Comparison of ENCODE assay signal across 31 cellular contexts in genomic region chr3:107410606-107411005, GRCh38. TPM values are rescaled to one million over a fixed set of nuclear protein-coding genes. Genes with fewer than 3 reads are reported as not detected.
"Had no signal": no experiment of that assay in that cellular context is flagged by ENCODE, and none has a peak within 500 bp of the region (broad histone marks: within the 10 kb centered on the region; RNA-seq: fewer than 3 reads in every experiment).

No MANE protein-coding gene starts in this region.

- H3K27me3 ChIP-seq: ovary, right lobe of liver, sigmoid colon, stomach, thyroid gland, tibial nerve, upper lobe of left lung, vagina had no signal

- H3K4me1 ChIP-seq: psoas muscle, right lobe of liver, sigmoid colon, stomach, thyroid gland, tibial nerve, upper lobe of left lung, vagina had no signal

- H3K9me3 ChIP-seq: right lobe of liver, sigmoid colon, thyroid gland, vagina had no signal

- H3K27ac ChIP-seq: ovary, parathyroid adenoma, psoas muscle, right lobe of liver, sigmoid colon, skin epidermis, stomach, thoracic aorta, thyroid gland, tibial nerve, upper lobe of left lung, vagina had no signal

- DNase-seq: naive thymus-derived CD8-positive, alpha-beta T cell; nephron progenitor cell; occipital lobe; ovary; posterior cingulate gyrus; psoas muscle; right cardiac atrium; right lobe of liver; sigmoid colon; stimulated activated CD4-positive, alpha-beta T cell treated with anti-CD3 and anti-CD28 coated beads, Interleukin-15, amount 100 ng/mL, for 24 hours; stimulated activated CD4-positive, alpha-beta T cell treated with anti-CD3 and anti-CD28 coated beads, Interleukin-2, amount 100 ng/mL, for 24 hours; stimulated activated CD4-positive, alpha-beta T cell treated with anti-CD3 and anti-CD28 coated beads, Interleukin-2, amount 100 ng/mL, for 48 hours; stimulated activated CD4-positive, alpha-beta T cell treated with anti-CD3 and anti-CD28 coated beads, Interleukin-4, amount 100 ng/mL, for 24 hours; stimulated activated naive B cell treated with anti-CD40 and anti-IgM and Interleukin-4, amounts not matched to agents 10 μg/mL and 1 μg/mL and 100 μg/mL, for 72 hours; stimulated activated naive CD4-positive, alpha-beta T cell treated with Interleukin-2 at 50 U/mL for 16 hours; stomach; thyroid gland; upper lobe of left lung had no signal

- H3K9ac ChIP-seq: parathyroid adenoma had no signal

- FAIRE-seq: urothelium cell line had no signal

- H3K4me3 ChIP-seq: ovary, psoas muscle, right lobe of liver, sigmoid colon, skin epidermis, stomach, thoracic aorta, thyroid gland, tibial nerve, upper lobe of left lung, vagina had no signal

- H3K36me3 ChIP-seq: ovary, right lobe of liver, sigmoid colon, stomach, thoracic aorta, thyroid gland, tibial nerve, upper lobe of left lung, vagina had no signal

- ATAC-seq: naive thymus-derived CD8-positive, alpha-beta T cell; natural killer cell treated with Interleukin-12 subunit alpha and Interleukin-12 subunit beta and Interleukin-15 and Interleukin-18, amount 100 ng/mL, for 72 hours; psoas muscle; right cardiac atrium; right lobe of liver; stimulated activated effector memory CD8-positive, alpha-beta T cell treated with anti-CD3 and anti-CD28 coated beads, Interleukin-12 subunit alpha, Interleukin-12 subunit beta, amount 100 ng/mL, for 72 hours; stimulated activated naive B cell treated with anti-CD40 and anti-IgM and Interleukin-4, amounts not matched to agents 10 μg/mL and 1 μg/mL and 100 μg/mL, for 72 hours had no signal

- H2AFZ ChIP-seq: parathyroid adenoma had no signal

RNA-seq across cellular contexts. Expression of gene CCDC54, which starts 33.4 kb away (rescaled TPM):
- total RNA-seq: naive thymus-derived CD8-positive, alpha-beta T cell; natural killer cell treated with Interleukin-12 subunit alpha and Interleukin-12 subunit beta and Interleukin-15 and Interleukin-18, amount 100 ng/mL, for 72 hours; neural crest cell; osteoblast; progenitor cell of endocrine pancreas; psoas muscle; right cardiac atrium; right lobe of liver; sigmoid colon; stomach; subcutaneous adipose tissue; thoracic aorta; tibial nerve; upper lobe of left lung; ureter; vagina had no signal
- polyA plus RNA-seq: naive thymus-derived CD8-positive, alpha-beta T cell; ovary; psoas muscle; right cardiac atrium; sigmoid colon; stomach had no signal
